In genomic region chr9:11868795-11869194, GRCh38 we compare ENCODE assay signal across 24 cellular contexts.
"Had no signal": no experiment of that assay in that cellular context is flagged by ENCODE, and none has a peak within 500 bp of the region (broad histone marks: within the 10 kb centered on the region; RNA-seq: fewer than 3 reads in every experiment).

No MANE protein-coding gene starts in this region.

- H3K4me3 Mint-ChIP-seq: activated B cell treated with CpG ODN at 0.5 μM for 24 hours; activated CD4-positive, alpha-beta memory T cell treated with anti-CD3 and anti-CD28 coated beads for 36 hours; activated CD4-positive, alpha-beta T cell treated with anti-CD3 and anti-CD28 coated beads, Interleukin-2, amount 10 ng/mL, durations not matched to agents 24 days and 14 days; activated naive CD8-positive, alpha-beta T cell; activated T-cell treated with anti-CD3 and anti-CD28 coated beads, Interleukin-2, amount 50 U/mL, for 4 hours; T-helper 17 cell had no signal

- H3K27me3 Mint-ChIP-seq: activated B cell treated with CpG ODN at 0.5 μM for 24 hours; activated CD4-positive, alpha-beta memory T cell treated with anti-CD3 and anti-CD28 coated beads for 36 hours; activated CD4-positive, alpha-beta T cell treated with anti-CD3 and anti-CD28 coated beads, Interleukin-2, amount 10 ng/mL, durations not matched to agents 24 days and 14 days; activated naive CD8-positive, alpha-beta T cell; T-helper 17 cell had no signal

- H3K36me3 Mint-ChIP-seq: activated CD4-positive, alpha-beta memory T cell treated with anti-CD3 and anti-CD28 coated beads for 36 hours; activated naive CD8-positive, alpha-beta T cell had no signal

- DNase-seq: activated B cell treated with CpG ODN at 0.5 μM for 24 hours; activated CD4-positive, alpha-beta memory T cell treated with anti-CD3 and anti-CD28 coated beads for 36 hours; activated CD4-positive, alpha-beta T cell treated with anti-CD3 and anti-CD28 coated beads for 1 hour; activated CD4-positive, alpha-beta T cell treated with anti-CD3 and anti-CD28 coated beads, Interleukin-2, amount 10 ng/mL, durations not matched to agents 24 days and 14 days; activated CD8-positive, alpha-beta memory T cell treated with anti-CD3 and anti-CD28 coated beads for 24 hours; activated effector memory CD4-positive, alpha-beta T cell treated with anti-CD3 and anti-CD28 coated beads, Interleukin-2, amount 50 U/mL, for 16 hours; activated naive CD4-positive, alpha-beta T cell treated with Interleukin-2 at 50 U/mL for 16 hours; activated T-cell treated with anti-CD3 and anti-CD28 coated beads, Interleukin-2, amount 50 U/mL, for 4 hours; brain microvascular endothelial cell; IMR-90; Kasumi-1; KBM-7; NCI-H1694; NCI-H2029; NCI-H2107; NCI-H510A treated with DMSO at 0.1 percent for 48 hours; NCI-H748 treated with DMSO at 0.1 percent for 48 hours; NK-92 treated with Interleukin-12 subunit alpha and Interleukin-12 subunit beta, amount 100 ng/mL, for 24 hours; PC-9; SHP77 treated with DMSO at 0.1 percent for 48 hours; T-helper 17 cell; T-helper 9 cell had no signal

- H3K4me2 ChIP-seq: PC-9 had no signal

- H3K36me3 ChIP-seq: brain microvascular endothelial cell, cardiac muscle cell had no signal

- H3K27ac ChIP-seq: brain microvascular endothelial cell, cardiac muscle cell, PC-9 had no signal

- H3K27me3 ChIP-seq: brain microvascular endothelial cell, cardiac muscle cell had no signal

- H3K4me3 ChIP-seq: cardiac muscle cell, PC-9 had no signal

- H2AFZ ChIP-seq: PC-9 had no signal

- H3K9me3 Mint-ChIP-seq: activated B cell treated with CpG ODN at 0.5 μM for 24 hours; activated CD4-positive, alpha-beta T cell treated with anti-CD3 and anti-CD28 coated beads, Interleukin-2, amount 10 ng/mL, durations not matched to agents 24 days and 14 days had no signal

- ATAC-seq: activated T-cell treated with anti-CD3 and anti-CD28 coated beads, Interleukin-2, amount 50 U/mL, for 4 hours; T-helper 17 cell had no signal

- H3K27ac Mint-ChIP-seq: activated B cell treated with CpG ODN at 0.5 μM for 24 hours; activated CD4-positive, alpha-beta memory T cell treated with anti-CD3 and anti-CD28 coated beads for 36 hours; activated CD4-positive, alpha-beta T cell treated with anti-CD3 and anti-CD28 coated beads, Interleukin-2, amount 10 ng/mL, durations not matched to agents 24 days and 14 days; activated naive CD8-positive, alpha-beta T cell; T-helper 17 cell had no signal

- H3K4me1 Mint-ChIP-seq: activated B cell treated with CpG ODN at 0.5 μM for 24 hours; activated CD4-positive, alpha-beta T cell treated with anti-CD3 and anti-CD28 coated beads, Interleukin-2, amount 10 ng/mL, durations not matched to agents 24 days and 14 days; T-helper 17 cell had no signal
